Comparison of ENCODE assay signal across 22 cellular contexts in genomic region chr7:102927303-102927933, GRCh38. TPM values are rescaled to one million over a fixed set of nuclear protein-coding genes. Genes with fewer than 3 reads are reported as not detected.
DNase-seq lines count a peak whose midpoint lies in the region; ATAC-seq and TF ChIP-seq lines count a peak whose summit lies in the region.
"Had no signal": no experiment of that assay in that cellular context is flagged by ENCODE, and none has a peak within 500 bp of the region (broad histone marks: within the 10 kb centered on the region; RNA-seq: fewer than 3 reads in every experiment).

No MANE protein-coding gene starts in this region.

- in situ Hi-C loops in Caki2 (cut with HindIII; ENCODE audit: low pct_unique_long_range_greater_than_20kb, low sequenced_read_pairs) (loop anchor here (10.0 kb wide), 1 partner anchor 67 kb away; no protein-coding TSS in a partner anchor), brain microvascular endothelial cell (cut with HindIII; ENCODE audit: low pct_ligation_motif_present, low sequenced_read_pairs) (no loop called here)

- H3K4me3 ChIP-seq in brain microvascular endothelial cell (ENCODE audit: low read depth, low read length): no peak overlapping the region
- H3K4me3 ChIP-seq: Peyer's patch, SK-N-MC, thoracic aorta had no signal

- H3K27ac ChIP-seq in brain microvascular endothelial cell: peak overlapping the region; percentile 58
- H3K27ac ChIP-seq: Peyer's patch, SK-N-MC had no signal

- DNase-seq in Caki2 (ENCODE audit: low read depth) (peak; percentile 90), LHCN-M2 (ENCODE audit: low read depth) (peak; percentile 54), brain microvascular endothelial cell (no peak), renal cortical epithelial cell (ENCODE audit: low read depth) (peak; percentile 88), T1000 (lab: John Stamatoyannopoulos, UW) (no peak), NCI-H1417 treated with DMSO at 0.1 percent for 48 hours (lab: John Stamatoyannopoulos, UW) (no peak)
- DNase-seq: activated naive CD4-positive, alpha-beta T cell treated with anti-CD3 and anti-CD28 coated beads, Interleukin-2, amount 10 ng/mL, durations not matched to agents 7 days and 5 days; activated T-cell treated with anti-CD3 and anti-CD28 coated beads, Interleukin-2, amount 50 U/mL, for 72 hours; Calu3; effector CD8-positive, alpha-beta T cell; KG1; NCI-H2029 treated with DMSO at 0.1 percent for 48 hours; nephron progenitor cell; Peyer's patch; stimulated activated CD4-positive, alpha-beta T cell treated with anti-CD3 and anti-CD28 coated beads, Interleukin-2, amount 100 ng/mL, for 24 hours; stimulated activated naive B cell treated with anti-CD40 and anti-IgM and Interleukin-4, amounts not matched to agents 10 μg/mL and 1 μg/mL and 100 μg/mL, for 72 hours; T-helper 9 cell had no signal

- TF ChIP-seq CTCF in brain microvascular endothelial cell (IDR thresholded peaks at IDR 0.05; ENCODE audit: low read depth, low read length, missing control alignments): no peak

- no peak for ATAC-seq in GM18517 (IDR thresholded peaks at IDR 0.05; ENCODE audit: unreplicated experiment)
- ATAC-seq: activated CD4-positive, CD25-positive, alpha-beta regulatory T cell treated with anti-CD3 and anti-CD28 coated beads, Interleukin-2, amount 50 U/mL, for 24 hours; activated T-cell treated with anti-CD3 and anti-CD28 coated beads, Interleukin-2, amount 50 U/mL, for 72 hours; esophagus mucosa; stimulated activated naive B cell treated with anti-CD40 and anti-IgM and Interleukin-4, amounts not matched to agents 10 μg/mL and 1 μg/mL and 100 μg/mL, for 72 hours had no signal

- no peaks in the 10 kb centered on the region for H3K27me3 ChIP-seq in brain microvascular endothelial cell (replicated peaks)
- H3K27me3 ChIP-seq: Peyer's patch had no signal

- H3K36me3 ChIP-seq in brain microvascular endothelial cell (replicated peaks): peaks cover 12% of the 10 kb centered on the region
- H3K36me3 ChIP-seq: Peyer's patch, thoracic aorta had no signal

RNA-seq across cellular contexts. Expression of gene LRRC17, which starts 14.6 kb away (rescaled TPM):
- total RNA-seq in Caki2 (2014; rRNA removed; shearing (Covaris generic); ENCODE audit: low replicate concordance): 1.5 TPM in 1 of 2 replicates, not detected in the other
- total RNA-seq in LHCN-M2 (2014; rRNA removed) (1,139 and 1,308 TPM in 2 replicates), renal cortical epithelial cell (1.1 and 2.6 TPM in 2 replicates)
- polyA plus RNA-seq in LHCN-M2 (2012): 473 TPM

Comparison
In these comparisons a context has a peak if more than half of its experiments do, and no peak if none do; other contexts are left out.
1. DNase-seq: peak in Caki2 (single experiment), LHCN-M2 (single experiment) and renal cortical epithelial cell (single experiment); none in brain microvascular endothelial cell (single experiment), T1000 (single experiment) and NCI-H1417 treated with DMSO at 0.1 percent for 48 hours (single experiment).
2. RNA of gene LRRC17, which starts 14.6 kb away (total RNA-seq): 1,139 to 1,308 TPM in LHCN-M2; 1.1 to 2.6 TPM in renal cortical epithelial cell and 1.5 TPM in Caki2; every median in the first group is over 100 times any median in the second.